1 cellular context compared by ENCODE assay signal in genomic region chr19:17743874-17744273, GRCh38.
TF ChIP-seq lines count a peak whose summit lies in the region.

No MANE protein-coding gene starts in this region.

TF ChIP-seq in GM12878, 131 proteins besides CTCF, POLR2A, EP300 and RAD21:
- TF ChIP-seq ZNF622 (IDR thresholded peaks at IDR 0.05) (no peak), PKNOX1 (IDR thresholded peaks at IDR 0.05) (peak; percentile 74), BMI1 (IDR thresholded peaks at IDR 0.05; ENCODE audit: borderline replicate concordance) (peak; percentile 53; the same call in 1 of the 2 replicates), RFX5 (IDR thresholded peaks at IDR 0.05; ENCODE audit: low read depth, low read length) (peak; percentile 54; the same call in 1 of the 2 replicates)
